ENCODE assay signal across 12 cellular contexts in the genomic region with DNA sequence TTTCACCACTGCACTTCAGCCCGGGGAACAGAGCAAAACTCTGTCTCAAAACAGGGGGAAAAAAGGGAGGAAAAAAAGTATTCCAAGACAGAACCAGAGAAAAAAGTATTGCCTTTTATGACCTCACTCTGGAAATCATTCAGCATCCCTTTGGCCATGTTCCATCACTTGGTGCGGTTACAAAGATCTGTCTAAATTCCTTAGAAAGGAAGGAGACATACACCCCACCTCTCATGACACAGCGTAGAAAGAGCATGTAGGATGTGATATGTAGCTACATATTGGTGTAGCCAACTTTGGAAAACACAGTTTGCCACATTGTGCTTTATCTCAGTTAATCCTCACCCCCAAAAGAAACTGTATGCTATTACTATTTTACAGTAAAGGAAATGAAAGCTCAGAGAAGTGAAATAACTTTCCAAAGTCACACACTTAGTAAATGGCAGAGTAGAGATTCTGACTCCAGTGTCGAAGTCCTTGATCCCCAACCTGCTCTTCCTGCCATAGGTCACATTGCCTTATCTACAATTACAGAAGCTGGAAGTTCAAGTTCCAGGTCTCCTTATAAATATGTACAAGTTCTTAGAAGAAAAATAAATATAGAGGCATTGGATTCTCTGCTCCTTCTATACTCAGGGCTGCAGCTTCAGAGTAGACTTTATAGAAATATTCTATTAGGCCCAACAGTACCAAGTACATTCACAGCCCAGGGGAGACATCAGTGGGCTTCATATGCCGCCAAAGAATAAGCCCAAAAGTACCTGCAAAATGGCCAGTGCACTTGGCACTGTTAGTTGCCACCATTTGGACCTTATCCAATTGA.
A peak's percentile ranks its signal among the peaks of the same experiment; 100 is the strongest.
DNase-seq lines count a peak whose midpoint lies in the region; ATAC-seq and TF ChIP-seq lines count a peak whose summit lies in the region.
"Had no signal": no experiment of that assay in that cellular context is flagged by ENCODE, and none has a peak within 500 bp of the region (broad histone marks: within the 10 kb centered on the region; RNA-seq: fewer than 3 reads in every experiment).

No MANE protein-coding gene starts in this region.

- in situ Hi-C loops in Panc1 (cut with HindIII; ENCODE audit: low pct_unique_long_range_greater_than_20kb, low sequenced_read_pairs) = no loop called here

- BruUV-seq in Panc1 (replicated peaks; lab: Mats Ljungman, UMichigan) = no TSS peak

- CTCF ChIA-PET in Panc1 (lab: Charles Lee) = interaction anchor here (0.6 kb wide), 1 partner anchor 12 kb away, joined by 3 read pairs; no protein-coding TSS in a partner anchor
- CTCF ChIA-PET in activated CD4-positive, alpha-beta T cell treated with anti-CD3 and anti-CD28 coated beads, Interleukin-2, amount 10 ng/mL, durations not matched to agents 7 days and 5 days (lab: Charles Lee) = interaction anchor here (0.6 to 1.2 kb wide), 6 partner anchors 9 to 415 kb away, joined by 3 to 5 read pairs (median 3); no protein-coding TSS in a partner anchor

- H3K27ac ChIP-seq in Panc1 (ENCODE audit: low read length) (no peak overlapping the region), SJCRH30 (no peak overlapping the region)
- H3K27ac ChIP-seq: SK-N-MC had no signal

- no peaks in the 10 kb centered on the region for H3K9me3 Mint-ChIP-seq in stimulated activated effector memory CD8-positive, alpha-beta T cell treated with anti-CD3 and anti-CD28 coated beads, Interleukin-12 subunit alpha, Interleukin-12 subunit beta, amount 100 ng/mL, for 72 hours
- H3K9me3 Mint-ChIP-seq in activated CD4-positive, alpha-beta T cell treated with anti-CD3 and anti-CD28 coated beads, Interleukin-2, amount 10 ng/mL, durations not matched to agents 7 days and 5 days = no peaks in the 10 kb centered on the region
- H3K9me3 Mint-ChIP-seq: activated naive CD4-positive, alpha-beta T cell treated with anti-CD3 and anti-CD28 coated beads, Interleukin-2, amount 50 U/mL, for 72 hours; endodermal cell; naive thymus-derived CD4-positive, alpha-beta T cell had no signal

- no peak for TF ChIP-seq CTCF in Panc1 (IDR thresholded peaks at IDR 0.05)

- 0 out of 2 replicates have a peak, but pooled peaks cover 2% of the 10 kb centered on the region for H3K27me3 ChIP-seq in Panc1 (ENCODE audit: control insufficient read depth, insufficient read depth, low read length)
- no peaks in the 10 kb centered on the region for H3K27me3 ChIP-seq in SJCRH30

- no peak overlapping the region for H3K4me3 Mint-ChIP-seq in stimulated activated effector memory CD8-positive, alpha-beta T cell treated with anti-CD3 and anti-CD28 coated beads, Interleukin-12 subunit alpha, Interleukin-12 subunit beta, amount 100 ng/mL, for 72 hours
- no peak overlapping the region for H3K4me3 Mint-ChIP-seq in activated CD4-positive, alpha-beta T cell treated with anti-CD3 and anti-CD28 coated beads, Interleukin-2, amount 10 ng/mL, durations not matched to agents 7 days and 5 days
- H3K4me3 Mint-ChIP-seq: endodermal cell; naive thymus-derived CD4-positive, alpha-beta T cell had no signal

- peaks cover 2% of the 10 kb centered on the region for H3K27me3 Mint-ChIP-seq in activated CD4-positive, alpha-beta T cell treated with anti-CD3 and anti-CD28 coated beads, Interleukin-2, amount 10 ng/mL, durations not matched to agents 7 days and 5 days

- POLR2A ChIA-PET in Panc1 (lab: Charles Lee) = interaction anchor here (0.6 kb wide), 1 partner anchor 30 kb away, joined by 7 read pairs; no protein-coding TSS in a partner anchor
- POLR2A ChIA-PET in activated CD4-positive, alpha-beta T cell treated with anti-CD3 and anti-CD28 coated beads, Interleukin-2, amount 10 ng/mL, durations not matched to agents 7 days and 5 days (lab: Charles Lee) = no interaction called here

- H3K4me3 ChIP-seq in Panc1 (ENCODE audit: low read depth in 2 of 2, low read length in 2 of 2) = no peak overlapping the region
- no peak overlapping the region for H3K4me3 ChIP-seq in SJCRH30
- H3K4me3 ChIP-seq: SK-N-MC had no signal

- peaks cover 6% of the 10 kb centered on the region for H3K4me1 Mint-ChIP-seq in stimulated activated effector memory CD8-positive, alpha-beta T cell treated with anti-CD3 and anti-CD28 coated beads, Interleukin-12 subunit alpha, Interleukin-12 subunit beta, amount 100 ng/mL, for 72 hours
- peaks cover 4% of the 10 kb centered on the region for H3K4me1 Mint-ChIP-seq in activated CD4-positive, alpha-beta T cell treated with anti-CD3 and anti-CD28 coated beads, Interleukin-2, amount 10 ng/mL, durations not matched to agents 7 days and 5 days

- H3K36me3 ChIP-seq in Panc1 (ENCODE audit: control insufficient read depth, insufficient read depth, low read length) (no peaks in the 10 kb centered on the region), SJCRH30 (no peaks in the 10 kb centered on the region)

- no peaks in the 10 kb centered on the region for H3K36me3 Mint-ChIP-seq in stimulated activated effector memory CD8-positive, alpha-beta T cell treated with anti-CD3 and anti-CD28 coated beads, Interleukin-12 subunit alpha, Interleukin-12 subunit beta, amount 100 ng/mL, for 72 hours
- H3K36me3 Mint-ChIP-seq in activated CD4-positive, alpha-beta T cell treated with anti-CD3 and anti-CD28 coated beads, Interleukin-2, amount 10 ng/mL, durations not matched to agents 7 days and 5 days (ENCODE audit: low read depth) = no peaks in the 10 kb centered on the region
- H3K36me3 Mint-ChIP-seq: activated naive CD4-positive, alpha-beta T cell treated with anti-CD3 and anti-CD28 coated beads, Interleukin-2, amount 50 U/mL, for 72 hours; naive thymus-derived CD4-positive, alpha-beta T cell had no signal

- peak overlapping the region; percentile 43 for H3K27ac Mint-ChIP-seq in stimulated activated effector memory CD8-positive, alpha-beta T cell treated with anti-CD3 and anti-CD28 coated beads, Interleukin-12 subunit alpha, Interleukin-12 subunit beta, amount 100 ng/mL, for 72 hours
- H3K27ac Mint-ChIP-seq in activated CD4-positive, alpha-beta T cell treated with anti-CD3 and anti-CD28 coated beads, Interleukin-2, amount 10 ng/mL, durations not matched to agents 7 days and 5 days = no peak overlapping the region
- H3K27ac Mint-ChIP-seq: endodermal cell had no signal

- H3K4me1 ChIP-seq in Panc1 (ENCODE audit: control insufficient read depth, insufficient read depth, low read length) (no peaks in the 10 kb centered on the region), SJCRH30 (no peaks in the 10 kb centered on the region; the same call in 1 of the 2 replicates)

- ATAC-seq in GM21515 (IDR thresholded peaks at IDR 0.05; ENCODE audit: unreplicated experiment) = peak; percentile 10
- peak; percentile 40 for ATAC-seq in Panc1
- no peak for ATAC-seq in stimulated activated effector memory CD8-positive, alpha-beta T cell treated with anti-CD3 and anti-CD28 coated beads, Interleukin-12 subunit alpha, Interleukin-12 subunit beta, amount 100 ng/mL, for 72 hours

- H3K9me3 ChIP-seq in Panc1 (ENCODE audit: control insufficient read depth, insufficient read depth, low read depth, low read length) (no peaks in the 10 kb centered on the region), SJCRH30 (replicated peaks) (no peaks in the 10 kb centered on the region)

- intact Hi-C loops in Panc1 (cut with micrococcal nuclease; ENCODE audit: unreplicated experiment) = no loop called here

- no peak for DNase-seq in Panc1 (ENCODE audit: low read depth, low spot score)
- DNase-seq in glomerular visceral epithelial cell (ENCODE audit: extremely low spot score) = peak; percentile 61
- DNase-seq in stimulated activated effector memory CD8-positive, alpha-beta T cell treated with anti-CD3 and anti-CD28 coated beads, Interleukin-12 subunit alpha, Interleukin-12 subunit beta, amount 100 ng/mL, for 72 hours (ENCODE audit: low spot score in 2 of 2) = no peak
- no peak for DNase-seq in retina
- no peak for DNase-seq in activated CD4-positive, alpha-beta T cell treated with anti-CD3 and anti-CD28 coated beads, Interleukin-2, amount 10 ng/mL, durations not matched to agents 7 days and 5 days
- no peak for DNase-seq in SJCRH30
- DNase-seq in DMS 273 treated with DMSO at 0.1 percent for 48 hours (lab: John Stamatoyannopoulos, UW) = no peak
